ENCODE assay signal across 8 cellular contexts in genomic region chr17:42562845-42563509, GRCh38. TPM values are rescaled to one million over a fixed set of nuclear protein-coding genes. Genes with fewer than 3 reads are reported as not detected.
DNase-seq lines count a peak whose midpoint lies in the region; ATAC-seq and TF ChIP-seq lines count a peak whose summit lies in the region.

No MANE protein-coding gene starts in this region.

- WGBS in lower leg skin, 2 donors: 39 to 48% methylated on average over 27 to 30 of the region's 30 CpGs
- 50% methylated on average over 30 of the region's 30 CpGs for WGBS in urinary bladder

- no peak for DNase-seq in activated naive CD4-positive, alpha-beta T cell treated with anti-CD3 and anti-CD28 coated beads, Interleukin-2, amount 10 ng/mL, durations not matched to agents 7 days and 5 days
- no peak for DNase-seq in activated naive CD4-positive, alpha-beta T cell treated with anti-CD3 and anti-CD28 coated beads, Interleukin-2, amount 50 U/mL, for 16 hours
- DNase-seq in ascending aorta (ENCODE audit: low spot score in 2 of 2): no peak
- DNase-seq in lower leg skin (ENCODE audit: low spot score in 2 of 2): no peak
- no peak for DNase-seq in GOT3 (lab: John Stamatoyannopoulos, UW)

- peaks cover 54% of the 10 kb centered on the region for H3K4me1 Mint-ChIP-seq in activated naive CD4-positive, alpha-beta T cell treated with anti-CD3 and anti-CD28 coated beads, Interleukin-2, amount 10 ng/mL, durations not matched to agents 7 days and 5 days

- ATAC-seq in GM21423 (IDR thresholded peaks at IDR 0.05; ENCODE audit: unreplicated experiment) (no peak), HG03378 (IDR thresholded peaks at IDR 0.05; ENCODE audit: unreplicated experiment) (no peak)

- H3K9me3 Mint-ChIP-seq in activated naive CD4-positive, alpha-beta T cell treated with anti-CD3 and anti-CD28 coated beads, Interleukin-2, amount 10 ng/mL, durations not matched to agents 7 days and 5 days: no peaks in the 10 kb centered on the region

- peak overlapping the region; percentile 84 for H3K4me3 ChIP-seq in ascending aorta
- H3K4me3 ChIP-seq in lower leg skin (ENCODE audit: low read depth, poor library complexity, severe bottlenecking): peak overlapping the region; percentile 82
- peak overlapping the region; percentile 81 for H3K4me3 ChIP-seq in urinary bladder (ENCODE audit: low read depth, low read length)

- H3K9me3 ChIP-seq in ascending aorta: no peaks in the 10 kb centered on the region

- peaks cover 29% of the 10 kb centered on the region for H3K36me3 Mint-ChIP-seq in activated naive CD4-positive, alpha-beta T cell treated with anti-CD3 and anti-CD28 coated beads, Interleukin-2, amount 10 ng/mL, durations not matched to agents 7 days and 5 days

- CTCF ChIA-PET in activated naive CD4-positive, alpha-beta T cell treated with anti-CD3 and anti-CD28 coated beads, Interleukin-2, amount 10 ng/mL, durations not matched to agents 7 days and 5 days (lab: Charles Lee): interaction anchor here (1.2 kb wide), 1 partner anchor 15 kb away, joined by 4 read pairs; the partner anchor contains the start of gene PSMC3IP

- peak overlapping the region; percentile 84 to 87 for H3K27ac ChIP-seq in ascending aorta
- no peak overlapping the region for H3K27ac ChIP-seq in urinary bladder (ENCODE audit: low read depth)

- peaks cover 5 to 33% of the 10 kb centered on the region in 2 donors for H3K4me1 ChIP-seq in ascending aorta
- H3K4me1 ChIP-seq in urinary bladder (ENCODE audit: insufficient read depth): peaks cover 2% of the 10 kb centered on the region

- H3K27me3 ChIP-seq in ascending aorta: no peaks in the 10 kb centered on the region

- H3K36me3 ChIP-seq in ascending aorta (peaks cover 16 to 19% of the 10 kb centered on the region in 2 donors), urinary bladder (ENCODE audit: insufficient read depth) (no peaks in the 10 kb centered on the region)

- TF ChIP-seq CTCF in ascending aorta (IDR thresholded peaks at IDR 0.05): no peak
- no peak for TF ChIP-seq CTCF in lower leg skin (IDR thresholded peaks at IDR 0.05)

- peak overlapping the region; percentile 93 for H3K27ac Mint-ChIP-seq in activated naive CD4-positive, alpha-beta T cell treated with anti-CD3 and anti-CD28 coated beads, Interleukin-2, amount 10 ng/mL, durations not matched to agents 7 days and 5 days

- H3K27me3 Mint-ChIP-seq in activated naive CD4-positive, alpha-beta T cell treated with anti-CD3 and anti-CD28 coated beads, Interleukin-2, amount 10 ng/mL, durations not matched to agents 7 days and 5 days: peaks cover 12% of the 10 kb centered on the region

- peak overlapping the region; percentile 88 for H3K4me3 Mint-ChIP-seq in activated naive CD4-positive, alpha-beta T cell treated with anti-CD3 and anti-CD28 coated beads, Interleukin-2, amount 10 ng/mL, durations not matched to agents 7 days and 5 days

- intact Hi-C loops in ascending aorta (cut with DNase I) (loop anchor here (1.0 to 5.0 kb wide), 2 partner anchors 27 to 114 kb away; partner anchors contain the start of genes NAGLU and PLEKHH3), lower leg skin (cut with DNase I; ENCODE audit: low total_unique reads) (no loop called here)

- no peak for TF ChIP-seq POLR2A in lower leg skin (IDR thresholded peaks at IDR 0.05)

RNA-seq across cellular contexts. Expression of gene COASY, which starts 1.0 kb away (rescaled TPM):
- total RNA-seq in ascending aorta: 10.9 TPM
- total RNA-seq in lower leg skin: 10 to 100 TPM; 32.4 to 49.5 (median 41.7) TPM
- 8.8 TPM for total RNA-seq in urinary bladder
- 43.7 TPM for polyA plus RNA-seq in urinary bladder

RNA-seq across cellular contexts. Expression of gene MLX, which starts 3.9 kb away (rescaled TPM):
- 15.8 TPM for total RNA-seq in ascending aorta
- 10 to 100 TPM; 37.8 to 43.2 (median 39.3) TPM for total RNA-seq in lower leg skin
- total RNA-seq in urinary bladder: 17.1 TPM
- polyA plus RNA-seq in urinary bladder: 38.0 TPM

RNA-seq across cellular contexts. Expression of gene HSD17B1, which starts 10.3 kb away (rescaled TPM):
- total RNA-seq in ascending aorta (not detected), lower leg skin (1 to 10 TPM; 2.3 to 6.6 (median 4.6) TPM), urinary bladder (1.5 TPM)
- 2.5 TPM for polyA plus RNA-seq in urinary bladder

RNA-seq across cellular contexts. Expression of gene PSMC3IP, which starts 14.6 kb away (rescaled TPM):
- total RNA-seq in ascending aorta (2.9 TPM), lower leg skin (1 to 10 TPM in 2 of 4 donors, under 1 TPM in 2; 0.67 to 3.6 (median 1.8) TPM), urinary bladder (4.5 TPM)
- polyA plus RNA-seq in urinary bladder: 7.9 TPM

RNA-seq across cellular contexts. Expression of gene NAGLU, which starts 26.9 kb away (rescaled TPM):
- total RNA-seq in ascending aorta (94.7 TPM), lower leg skin (10 to 100 TPM; 32.9 to 50.5 (median 36.7) TPM), urinary bladder (18.0 TPM)
- 40.3 TPM for polyA plus RNA-seq in urinary bladder
